11 cellular contexts compared by ENCODE assay signal in the genomic region with DNA sequence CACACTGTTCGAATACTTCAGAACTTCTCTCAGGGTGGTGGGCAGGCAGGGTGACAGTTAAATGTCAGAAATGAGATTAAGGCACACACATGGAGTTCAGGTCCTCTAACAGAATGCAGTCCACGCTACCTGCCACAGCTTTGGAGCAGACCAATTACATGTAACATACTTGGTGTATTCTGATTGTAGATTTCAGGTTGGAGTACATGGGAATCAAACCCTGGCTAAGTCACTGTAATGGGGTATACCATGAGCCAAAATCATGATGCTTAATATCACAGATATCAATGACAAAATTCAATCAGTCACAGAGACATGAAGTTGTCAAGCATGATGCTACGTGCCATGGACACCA. TPM values are rescaled to one million over a fixed set of nuclear protein-coding genes. Genes with fewer than 3 reads are reported as not detected.
DNase-seq lines count a peak whose midpoint lies in the region; TF ChIP-seq lines count a peak whose summit lies in the region.
"Had no signal": no experiment of that assay in that cellular context is flagged by ENCODE, and none has a peak within 500 bp of the region (broad histone marks: within the 10 kb centered on the region; RNA-seq: fewer than 3 reads in every experiment).

No MANE protein-coding gene starts in this region.

- POLR2A ChIA-PET in activated CD4-positive, alpha-beta memory T cell treated with anti-CD3 and anti-CD28 coated beads for 36 hours (lab: Charles Lee) = interaction anchor here (1.2 kb wide), 1 partner anchor 11 kb away, joined by 5 read pairs; no protein-coding TSS in a partner anchor

- H3K9me2 ChIP-seq in hepatocyte (replicated peaks; ENCODE audit: insufficient read depth) = no peaks in the 10 kb centered on the region

- H3K4me1 ChIP-seq in Peyer's patch (peaks cover 0 to 8% (median 0%) of the 10 kb centered on the region in 4 donors), hepatocyte (ENCODE audit: insufficient read depth) (no peaks in the 10 kb centered on the region), spleen (peaks cover 20 to 100% (median 73%) of the 10 kb centered on the region in 6 donors)
- H3K4me1 ChIP-seq: BE2C had no signal

- 96% methylated on average over 3 of the region's 3 CpGs for WGBS in hepatocyte (ENCODE audit: low lambda C conversion rate, missing lambda C conversion rate)
- 76 to 84% (median 80%) methylated on average over 3 of the region's 3 CpGs for WGBS in spleen, 5 donors

- peaks cover 12% of the 10 kb centered on the region for H3K4me1 Mint-ChIP-seq in activated CD4-positive, alpha-beta memory T cell treated with anti-CD3 and anti-CD28 coated beads for 36 hours (ENCODE audit: low read depth)

- H3K27me3 Mint-ChIP-seq in activated CD4-positive, alpha-beta memory T cell treated with anti-CD3 and anti-CD28 coated beads for 36 hours = peaks cover 9% of the 10 kb centered on the region

- H3K27ac ChIP-seq in Peyer's patch (peak overlapping the region; percentile 16 to 59 (median 42)), hepatocyte (peak overlapping the region; percentile 13), spleen (peak overlapping the region; percentile 44 to 91 (median 76)), caudate nucleus (ENCODE audit: low read depth, low read length) (no peak overlapping the region)

- H3K27me3 ChIP-seq in Peyer's patch (no peaks in the 10 kb centered on the region), hepatocyte (no peaks in the 10 kb centered on the region), spleen (replicated peaks in 1 of 7) (no peaks in the 10 kb centered on the region)

- no peaks in the 10 kb centered on the region for H3K79me2 ChIP-seq in hepatocyte

- H3K36me3 ChIP-seq in Peyer's patch = no peaks in the 10 kb centered on the region
- no peaks in the 10 kb centered on the region for H3K36me3 ChIP-seq in hepatocyte (replicated peaks; ENCODE audit: insufficient read depth, low read depth)
- no peaks in the 10 kb centered on the region for H3K36me3 ChIP-seq in spleen
- H3K36me3 ChIP-seq: BE2C had no signal

- H3K9me3 ChIP-seq in Peyer's patch (no peaks in the 10 kb centered on the region), hepatocyte (ENCODE audit: low read depth) (no peaks in the 10 kb centered on the region), spleen (no peaks in the 10 kb centered on the region)
- H3K9me3 ChIP-seq: BE2C had no signal

- no peaks in the 10 kb centered on the region for H3K9me3 Mint-ChIP-seq in activated CD4-positive, alpha-beta memory T cell treated with anti-CD3 and anti-CD28 coated beads for 36 hours
- H3K9me3 Mint-ChIP-seq: T-helper 1 cell treated with Interleukin-12 subunit alpha and Interleukin-12 subunit beta and Interleukin-4 antibody, amounts not matched to agents 30 μg/mL and 1 μg/mL, for 36 hours had no signal

- no peaks in the 10 kb centered on the region for H3K36me3 Mint-ChIP-seq in activated CD4-positive, alpha-beta memory T cell treated with anti-CD3 and anti-CD28 coated beads for 36 hours

- DNase-seq in GM12865 (ENCODE audit: low read depth) = no peak
- DNase-seq in Peyer's patch = no peak
- DNase-seq in hepatocyte (ENCODE audit: low spot score) = no peak
- DNase-seq in spleen = peak; percentile 48
- DNase-seq in activated CD4-positive, alpha-beta memory T cell treated with anti-CD3 and anti-CD28 coated beads for 36 hours = no peak
- no peak for DNase-seq in caudate nucleus (lab: John Stamatoyannopoulos, UW)
- DNase-seq in head of caudate nucleus = no peak
- no peak for DNase-seq in NCI-H446 (lab: John Stamatoyannopoulos, UW)
- DNase-seq: activated CD4-positive, alpha-beta T cell treated with anti-CD3 and anti-CD28 coated beads for 48 hours; BE2C had no signal

- no peak for TF ChIP-seq CTCF in GM12865 (IDR thresholded peaks at IDR 0.05; ENCODE audit: insufficient read depth, low read depth, low read length, missing control alignments)
- no peak for TF ChIP-seq CTCF in Peyer's patch (IDR thresholded peaks at IDR 0.05)
- no peak for TF ChIP-seq CTCF in hepatocyte (IDR thresholded peaks at IDR 0.05; ENCODE audit: poor library complexity)
- no peak for TF ChIP-seq CTCF in spleen (IDR thresholded peaks at IDR 0.05 in 8 of 11, conservative IDR thresholded peaks at IDR 0.05 in 3 of 11)

- H3K27ac Mint-ChIP-seq in activated CD4-positive, alpha-beta memory T cell treated with anti-CD3 and anti-CD28 coated beads for 36 hours = no peak overlapping the region
- H3K27ac Mint-ChIP-seq: T-helper 1 cell treated with Interleukin-12 subunit alpha and Interleukin-12 subunit beta and Interleukin-4 antibody, amounts not matched to agents 30 μg/mL and 1 μg/mL, for 36 hours had no signal

- H3K4me3 ChIP-seq in GM12865 (ENCODE audit: low read depth, low read length) (peak overlapping the region; percentile 38), Peyer's patch (no peak overlapping the region), hepatocyte (no peak overlapping the region), spleen (peak overlapping the region in 1 of 8 donors; percentile 10)

- no peak overlapping the region for H3K4me3 Mint-ChIP-seq in activated CD4-positive, alpha-beta memory T cell treated with anti-CD3 and anti-CD28 coated beads for 36 hours
- H3K4me3 Mint-ChIP-seq: T-helper 1 cell treated with Interleukin-12 subunit alpha and Interleukin-12 subunit beta and Interleukin-4 antibody, amounts not matched to agents 30 μg/mL and 1 μg/mL, for 36 hours had no signal

- H4K20me1 ChIP-seq in hepatocyte (ENCODE audit: insufficient read depth, poor library complexity, severe bottlenecking) = no peaks in the 10 kb centered on the region

- H2AFZ ChIP-seq in hepatocyte = no peak overlapping the region

- no peak overlapping the region for H3K4me2 ChIP-seq in hepatocyte

- CTCF ChIA-PET in activated CD4-positive, alpha-beta memory T cell treated with anti-CD3 and anti-CD28 coated beads for 36 hours (lab: Charles Lee) = no interaction called here

- intact Hi-C loops in spleen (cut with DNase I; ENCODE audit: low total_unique reads) (loop anchor here (10.0 kb wide), 1 partner anchor 99 kb away; no protein-coding TSS in a partner anchor), head of caudate nucleus (cut with DNase I) (no loop called here)
- intact Hi-C loops in activated CD4-positive, alpha-beta memory T cell treated with anti-CD3 and anti-CD28 coated beads for 36 hours (cut with micrococcal nuclease) = no loop called here

- TF ChIP-seq POLR2A in Peyer's patch (IDR thresholded peaks at IDR 0.05) (no peak), spleen (IDR thresholded peaks at IDR 0.05) (no peak)

RNA-seq across cellular contexts. Expression of gene MEF2C, which starts 48.9 kb away (rescaled TPM):
- 100 to 1,000 TPM in 1 of 4 donors, 10 to 100 TPM in 2, 1 to 10 TPM in 1; 5.4 to 137 (median 14.4) TPM for total RNA-seq in Peyer's patch
- total RNA-seq in hepatocyte = 11.0 and 14.6 TPM in 2 replicates
- 5.9 and 6.0 TPM in 2 replicates for polyA plus RNA-seq in hepatocyte
- 100 to 1,000 TPM in 6 of 7 donors, 10 to 100 TPM in 1; 94.4 to 153 (median 129) TPM for total RNA-seq in spleen
- 10 to 100 TPM; 19.3 to 24.6 (median 24.3) TPM for polyA plus RNA-seq in spleen
- under 1 TPM; 0.02 TPM for total RNA-seq in activated CD4-positive, alpha-beta memory T cell treated with anti-CD3 and anti-CD28 coated beads for 36 hours

Comparison
In these comparisons a context has a peak if more than half of its experiments do, and no peak if none do; other contexts are left out.
1. RNA of gene MEF2C, which starts 48.9 kb away (total RNA-seq): 94.4 to 153 TPM in spleen, 5.4 to 137 TPM in Peyer's patch and 11.0 to 14.6 TPM in hepatocyte; 0.02 TPM in activated CD4-positive, alpha-beta memory T cell treated with anti-CD3 and anti-CD28 coated beads for 36 hours; every median in the first group is over 4 times any median in the second.